ENCODE assay signal across 23 cellular contexts in the genomic region with DNA sequence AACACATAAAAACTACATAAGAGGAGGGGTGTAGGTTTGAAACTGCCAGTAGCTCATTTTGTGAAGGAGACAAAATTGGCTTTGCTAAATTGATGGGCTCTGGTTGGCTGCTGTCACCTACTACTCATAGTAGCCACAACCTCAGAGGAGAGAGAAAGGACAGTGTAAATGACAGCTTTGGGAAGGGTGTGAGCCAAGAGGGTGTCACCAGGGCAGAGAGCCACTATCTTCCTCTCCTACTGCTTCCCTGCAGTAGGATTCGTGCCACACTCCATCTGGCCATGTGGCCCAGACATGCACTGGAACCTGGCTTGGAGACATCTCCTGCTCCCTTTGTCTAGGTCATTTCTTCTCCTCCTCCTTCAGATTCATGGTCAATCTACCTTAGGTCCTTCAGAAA.
DNase-seq lines count a peak whose midpoint lies in the region; ATAC-seq, FAIRE-seq and TF ChIP-seq lines count a peak whose summit lies in the region.
"Had no signal": no experiment of that assay in that cellular context is flagged by ENCODE, and none has a peak within 500 bp of the region (broad histone marks: within the 10 kb centered on the region; RNA-seq: fewer than 3 reads in every experiment).

No MANE protein-coding gene starts in this region.

- POLR2A ChIA-PET in HepG2 (lab: Yijun Ruan, JAX) = no interaction called here

- H3K79me2 ChIP-seq in osteoblast (ENCODE audit: insufficient read depth, low read length) (no peaks in the 10 kb centered on the region), HepG2 (ENCODE audit: insufficient read depth, low read length) (no peaks in the 10 kb centered on the region)

- no peak for TF ChIP-seq POLR2A in HepG2 (IDR thresholded peaks at IDR 0.05; ENCODE audit: insufficient read depth in 1 of 2, low read depth in 2 of 2, low read length in 2 of 2)

- H3K9me3 ChIP-seq in osteoblast (ENCODE audit: low read depth, low read length) = no peaks in the 10 kb centered on the region
- H3K9me3 ChIP-seq in HepG2 (ENCODE audit: low read length) = no peaks in the 10 kb centered on the region
- H3K9me3 ChIP-seq: A549 had no signal

- in situ Hi-C loops in HepG2 (cut with HindIII; ENCODE audit: extremely low pct_ligation_motif_present, low pct_unique_long_range_greater_than_20kb) = no loop called here

- DNase-seq in cerebellum (ENCODE audit: low spot score) (peak; percentile 22), left ventricle myocardium superior (no peak), osteoblast (ENCODE audit: insufficient read length, low spot score, missing footprints) (peak; percentile 4), coronary artery (ENCODE audit: low spot score) (no peak), HepG2 (ENCODE audit: low spot score) (no peak)
- DNase-seq: AML-193; CD4-positive, alpha-beta T cell; Karpas-422; NCI-H1092; NCI-H1417 treated with DMSO at 0.1 percent for 48 hours; NCI-H1694 treated with DMSO at 0.1 percent for 48 hours; NCI-H2081; NCI-H2171; NCI-H226; NCI-H510A; NCI-H774 had no signal

- no TSS peak for BruUV-seq in HepG2 (replicated peaks; lab: Mats Ljungman, UMichigan)

- H3K27ac ChIP-seq in osteoblast (ENCODE audit: low read depth, low read length) (no peak overlapping the region), coronary artery (no peak overlapping the region), HepG2 (ENCODE audit: extremely low read length, insufficient read depth, low read length) (no peak overlapping the region)
- H3K27ac ChIP-seq: A549; BLaER1 treated with 17β-estradiol and CSF1 and Interleukin-3, amounts not matched to agents 10 nM and 100 nM had no signal

- intact Hi-C loops in left ventricle myocardium superior (cut with micrococcal nuclease) (no loop called here), HepG2 (cut with micrococcal nuclease; ENCODE audit: unreplicated experiment) (no loop called here)

- 0% methylated on average over 1 of the region's 1 CpG for WGBS in HepG2 (ENCODE audit: low lambda C conversion rate)

- H3K4me1 ChIP-seq in osteoblast (ENCODE audit: insufficient read depth, low read length) = peaks cover 35% of the 10 kb centered on the region
- no peaks in the 10 kb centered on the region for H3K4me1 ChIP-seq in HepG2 (ENCODE audit: insufficient read depth, low read length)
- H3K4me1 ChIP-seq: A549; BLaER1 treated with 17β-estradiol and CSF1 and Interleukin-3, amounts not matched to agents 10 nM and 100 nM had no signal

- H3K4me3 ChIP-seq in osteoblast (ENCODE audit: insufficient read depth, low read length) = no peak overlapping the region
- H3K4me3 ChIP-seq in coronary artery = no peak overlapping the region
- H3K4me3 ChIP-seq in HepG2 (replicated peaks in 1 of 3; ENCODE audit: insufficient read depth in 1 of 3, low read depth in 2 of 3, low read length in 3 of 3) = no peak overlapping the region
- H3K4me3 ChIP-seq: A549; BLaER1 treated with 17β-estradiol and CSF1 and Interleukin-3, amounts not matched to agents 10 nM and 100 nM had no signal

- peaks cover 49% of the 10 kb centered on the region for H3K4me1 Mint-ChIP-seq in brain

- H2AFZ ChIP-seq in osteoblast (ENCODE audit: low read length) = no peak overlapping the region
- H2AFZ ChIP-seq in HepG2 (ENCODE audit: low read length) = no peak overlapping the region

- FAIRE-seq in HepG2 (lab: Jason Lieb, UNC) = no peak
- FAIRE-seq: A549, D721Med, GM18507, H54 had no signal

- H3K27me3 Mint-ChIP-seq in brain = no peaks in the 10 kb centered on the region
- H3K27me3 Mint-ChIP-seq: CD4-positive, alpha-beta T cell had no signal

- H3K4me2 ChIP-seq in osteoblast (ENCODE audit: insufficient read depth, low read length) = no peak overlapping the region
- H3K4me2 ChIP-seq in HepG2 (ENCODE audit: low read depth, low read length) = no peak overlapping the region
- H3K4me2 ChIP-seq: A549; BLaER1 treated with 17β-estradiol and CSF1 and Interleukin-3, amounts not matched to agents 10 nM and 100 nM had no signal

- H3K9me3 Mint-ChIP-seq in brain = peaks cover 6 to 16% (median 8%) of the 10 kb centered on the region in 5 experiments
- H3K9me3 Mint-ChIP-seq: CD4-positive, alpha-beta T cell had no signal

- no peak overlapping the region for H3K4me3 Mint-ChIP-seq in brain
- H3K4me3 Mint-ChIP-seq: CD4-positive, alpha-beta T cell had no signal

- peak; percentile 61 for ATAC-seq in left ventricle myocardium superior
- ATAC-seq in HepG2 = no peak
- ATAC-seq in HG03159 (IDR thresholded peaks at IDR 0.05; ENCODE audit: unreplicated experiment) = no peak
- ATAC-seq: A549 had no signal

- H3K27me3 ChIP-seq in osteoblast (ENCODE audit: insufficient read depth, low read length) (no peaks in the 10 kb centered on the region), HepG2 (ENCODE audit: control insufficient read depth in 1 of 2, insufficient read depth in 2 of 2, low read length in 2 of 2) (peaks cover 0 to 5% of the 10 kb centered on the region in 2 experiments; a peak in 4 of 5 replicates)
- H3K27me3 ChIP-seq: BLaER1 treated with 17β-estradiol and CSF1 and Interleukin-3, amounts not matched to agents 10 nM and 100 nM had no signal

- no peak for TF ChIP-seq RAD21 in HepG2 (CRISPR knock-in tag; IDR thresholded peaks at IDR 0.05)

- TF ChIP-seq EP300 in HepG2 (IDR thresholded peaks at IDR 0.05; ENCODE audit: low read depth in 2 of 2, low read length in 2 of 2) (no peak), HepG2 (CRISPR knock-in tag; IDR thresholded peaks at IDR 0.05; ENCODE audit: borderline replicate concordance) (no peak)

- no peak for TF ChIP-seq CTCF in brain (conservative IDR thresholded peaks at IDR 0.05)
- no peak for TF ChIP-seq CTCF in osteoblast (IDR thresholded peaks at IDR 0.05; ENCODE audit: extremely low read depth, low read depth, low read length)
- TF ChIP-seq CTCF in coronary artery (IDR thresholded peaks at IDR 0.05) = no peak
- TF ChIP-seq CTCF in HepG2 (CRISPR knock-in tag; IDR thresholded peaks at IDR 0.05) = no peak

- H3K27ac Mint-ChIP-seq in brain = peak overlapping the region in 3 of 5 experiments; percentile 51 to 79 (median 56)
- H3K27ac Mint-ChIP-seq: CD4-positive, alpha-beta T cell had no signal

- H4K20me1 ChIP-seq in osteoblast (ENCODE audit: insufficient read depth, low read length) = no peaks in the 10 kb centered on the region
- no peaks in the 10 kb centered on the region for H4K20me1 ChIP-seq in HepG2 (ENCODE audit: insufficient read depth, low read length)
- H4K20me1 ChIP-seq: BLaER1 treated with 17β-estradiol and CSF1 and Interleukin-3, amounts not matched to agents 10 nM and 100 nM had no signal

- no peak overlapping the region for H3K9ac ChIP-seq in HepG2 (ENCODE audit: insufficient read depth, low read depth, low read length)
- H3K9ac ChIP-seq: BLaER1 treated with 17β-estradiol and CSF1 and Interleukin-3, amounts not matched to agents 10 nM and 100 nM had no signal

- no peaks in the 10 kb centered on the region for H3K36me3 ChIP-seq in osteoblast (ENCODE audit: insufficient read depth, low read length)
- H3K36me3 ChIP-seq in HepG2 (replicated peaks in 1 of 2; ENCODE audit: control insufficient read depth in 1 of 2, insufficient read depth in 2 of 2, low read length in 2 of 2) = no peaks in the 10 kb centered on the region
- H3K36me3 ChIP-seq: BLaER1 treated with 17β-estradiol and CSF1 and Interleukin-3, amounts not matched to agents 10 nM and 100 nM had no signal

- CTCF ChIA-PET in HepG2 (lab: Yijun Ruan, JAX; ENCODE audit: low intra/inter-chr PET ratio, low total read pairs) = no interaction called here

- H3K36me3 Mint-ChIP-seq in brain = no peaks in the 10 kb centered on the region

TF ChIP-seq in HepG2, 621 proteins besides CTCF, POLR2A, EP300 and RAD21 (continues in another document):
- TF ChIP-seq TBX2 (CRISPR knock-in tag; IDR thresholded peaks at IDR 0.05; ENCODE audit: borderline replicate concordance) (no peak), ZNF878 (CRISPR knock-in tag; IDR thresholded peaks at IDR 0.05) (no peak), ZNF20 (CRISPR knock-in tag; IDR thresholded peaks at IDR 0.05) (no peak), RAD51 (IDR thresholded peaks at IDR 0.05; ENCODE audit: borderline replicate concordance) (no peak), PHB2 (IDR thresholded peaks at IDR 0.05; ENCODE audit: partially characterized antibody) (no peak), SOX13 (IDR thresholded peaks at IDR 0.05) (no peak), SOX13 (CRISPR knock-in tag; conservative IDR thresholded peaks at IDR 0.05 in 1 of 2, IDR thresholded peaks at IDR 0.05 in 1 of 2) (no peak), SP4 (CRISPR knock-in tag; IDR thresholded peaks at IDR 0.05) (no peak)
- TF ChIP-seq, protein P1, sequence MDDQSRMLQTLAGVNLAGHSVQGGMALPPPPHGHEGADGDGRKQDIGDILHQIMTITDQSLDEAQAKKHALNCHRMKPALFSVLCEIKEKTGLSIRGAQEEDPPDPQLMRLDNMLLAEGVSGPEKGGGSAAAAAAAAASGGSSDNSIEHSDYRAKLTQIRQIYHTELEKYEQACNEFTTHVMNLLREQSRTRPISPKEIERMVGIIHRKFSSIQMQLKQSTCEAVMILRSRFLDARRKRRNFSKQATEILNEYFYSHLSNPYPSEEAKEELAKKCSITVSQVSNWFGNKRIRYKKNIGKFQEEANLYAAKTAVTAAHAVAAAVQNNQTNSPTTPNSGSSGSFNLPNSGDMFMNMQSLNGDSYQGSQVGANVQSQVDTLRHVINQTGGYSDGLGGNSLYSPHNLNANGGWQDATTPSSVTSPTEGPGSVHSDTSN (CRISPR knock-in tag; IDR thresholded peaks at IDR 0.05; ENCODE audit: borderline replicate concordance) = no peak
- TF ChIP-seq, protein P2, sequence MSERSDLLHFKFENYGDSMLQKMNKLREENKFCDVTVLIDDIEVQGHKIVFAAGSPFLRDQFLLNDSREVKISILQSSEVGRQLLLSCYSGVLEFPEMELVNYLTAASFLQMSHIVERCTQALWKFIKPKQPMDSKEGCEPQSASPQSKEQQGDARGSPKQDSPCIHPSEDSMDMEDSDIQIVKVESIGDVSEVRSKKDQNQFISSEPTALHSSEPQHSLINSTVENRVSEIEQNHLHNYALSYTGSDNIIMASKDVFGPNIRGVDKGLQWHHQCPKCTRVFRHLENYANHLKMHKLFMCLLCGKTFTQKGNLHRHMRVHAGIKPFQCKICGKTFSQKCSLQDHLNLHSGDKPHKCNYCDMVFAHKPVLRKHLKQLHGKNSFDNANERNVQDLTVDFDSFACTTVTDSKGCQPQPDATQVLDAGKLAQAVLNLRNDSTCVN (CRISPR knock-in tag; IDR thresholded peaks at IDR 0.05; ENCODE audit: borderline replicate concordance) = no peak
- TF ChIP-seq, protein P3, sequence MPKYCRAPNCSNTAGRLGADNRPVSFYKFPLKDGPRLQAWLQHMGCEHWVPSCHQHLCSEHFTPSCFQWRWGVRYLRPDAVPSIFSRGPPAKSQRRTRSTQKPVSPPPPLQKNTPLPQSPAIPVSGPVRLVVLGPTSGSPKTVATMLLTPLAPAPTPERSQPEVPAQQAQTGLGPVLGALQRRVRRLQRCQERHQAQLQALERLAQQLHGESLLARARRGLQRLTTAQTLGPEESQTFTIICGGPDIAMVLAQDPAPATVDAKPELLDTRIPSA (CRISPR knock-in tag; IDR thresholded peaks at IDR 0.05; ENCODE audit: borderline replicate concordance) = no peak

Comparison
In these comparisons a context has a peak if more than half of its experiments do, and no peak if none do; other contexts are left out.
1. DNase-seq: peak in cerebellum (single experiment) and osteoblast (single experiment); none in left ventricle myocardium superior (single experiment), coronary artery (single experiment) and HepG2 (single experiment).